In genomic region chr6:33744895-33745546, GRCh38 we compare ENCODE assay signal across 10 cellular contexts. TPM values are rescaled to one million over a fixed set of nuclear protein-coding genes. Genes with fewer than 3 reads are reported as not detected.
DNase-seq lines count a peak whose midpoint lies in the region; ATAC-seq, FAIRE-seq and TF ChIP-seq lines count a peak whose summit lies in the region.
"Had no signal": no experiment of that assay in that cellular context is flagged by ENCODE, and none has a peak within 500 bp of the region (broad histone marks: within the 10 kb centered on the region; RNA-seq: fewer than 3 reads in every experiment).

No MANE protein-coding gene starts in this region.

- no peaks in the 10 kb centered on the region for H3K27me3 ChIP-seq in cardiac muscle cell
- H3K27me3 ChIP-seq in stomach: peaks cover 0 to 16% (median 0%) of the 10 kb centered on the region in 3 donors

- WGBS in stomach, 5 donors: 64 to 75% (median 74%) methylated on average over 13 of the region's 13 CpGs

- H3K4me1 ChIP-seq in cardiac muscle cell (ENCODE audit: low read depth) (peaks cover 38% of the 10 kb centered on the region), stomach (peaks cover 0 to 34% (median 6%) of the 10 kb centered on the region in 4 donors)

- TF ChIP-seq POLR2A in stomach (IDR thresholded peaks at IDR 0.05): no peak

- TF ChIP-seq CTCF in cardiac muscle cell (IDR thresholded peaks at IDR 0.05; ENCODE audit: low read depth, low read length): no peak
- no peak for TF ChIP-seq CTCF in retinal pigment epithelial cell (conservative IDR thresholded peaks at IDR 0.05; ENCODE audit: low read depth, low read length)
- no peak for TF ChIP-seq CTCF in stomach (IDR thresholded peaks at IDR 0.05)

- peak; percentile 90 for FAIRE-seq in G401.6 (lab: Jason Lieb, UNC)

- intact Hi-C loops in stomach (cut with DNase I; ENCODE audit: low total_unique reads): no loop called here

- peak; percentile 97 for DNase-seq in NCI-H69 (lab: John Stamatoyannopoulos, UW)
- DNase-seq in cardiac muscle cell (ENCODE audit: low read depth in 1 of 2, low spot score in 1 of 2): no peak
- no peak for DNase-seq in retinal pigment epithelial cell (ENCODE audit: low read depth)
- DNase-seq in central memory CD4-positive, alpha-beta T cell: no peak
- DNase-seq in stomach: no peak

- H3K9me3 ChIP-seq in cardiac muscle cell (ENCODE audit: low read depth): no peaks in the 10 kb centered on the region
- H3K9me3 ChIP-seq in stomach: no peaks in the 10 kb centered on the region

- no peak for TF ChIP-seq EP300 in stomach (IDR thresholded peaks at IDR 0.05)

- H3K4me3 ChIP-seq in cardiac muscle cell: no peak overlapping the region
- H3K4me3 ChIP-seq in retinal pigment epithelial cell (ENCODE audit: low read length): peak overlapping the region; percentile 54
- peak overlapping the region in 1 of 4 donors; percentile 6 for H3K4me3 ChIP-seq in stomach

- H3K27ac ChIP-seq in cardiac muscle cell: peak overlapping the region; percentile 67
- peak overlapping the region in 2 of 5 donors; percentile 40 to 58 for H3K27ac ChIP-seq in stomach
- H3K27ac ChIP-seq: HL-60 had no signal

- ATAC-seq in GM18858 (IDR thresholded peaks at IDR 0.05; ENCODE audit: unreplicated experiment) (no peak), GM21576 (IDR thresholded peaks at IDR 0.05; ENCODE audit: unreplicated experiment) (no peak)

- H3K36me3 ChIP-seq in cardiac muscle cell (no peaks in the 10 kb centered on the region), stomach (no peaks in the 10 kb centered on the region)

RNA-seq across cellular contexts. Expression of gene IP6K3, which starts 1.7 kb away (rescaled TPM):
- total RNA-seq in cardiac muscle cell: 3.9 and 5.0 TPM in 2 replicates
- 2.9 TPM in 2 replicates for polyA plus RNA-seq in cardiac muscle cell
- total RNA-seq in stomach: 10 to 100 TPM in 1 of 5 donors, 1 to 10 TPM in 1, under 1 TPM in 1, not detected in 2; 0.58 to 73.5 (median 1.1) TPM
- polyA plus RNA-seq in stomach: 1 to 10 TPM; 1.3 to 3.4 (median 2.5) TPM
- polyA plus RNA-seq: neural cell had no signal

RNA-seq across cellular contexts. Expression of gene UQCC2, which starts 33.5 kb away (rescaled TPM):
- 35.7 and 40.1 TPM in 2 replicates for total RNA-seq in cardiac muscle cell
- 216 and 232 TPM in 2 replicates for polyA plus RNA-seq in cardiac muscle cell
- total RNA-seq in stomach: 10 to 100 TPM in 3 of 5 donors, 1 to 10 TPM in 2; 4.7 to 25.4 (median 15.4) TPM
- polyA plus RNA-seq in stomach: 100 to 1,000 TPM in 1 of 3 donors, 10 to 100 TPM in 2; 83.1 to 109 (median 93.7) TPM

RNA-seq across cellular contexts. Expression of gene LEMD2, which starts 43.9 kb away (rescaled TPM):
- 67.3 and 78.2 TPM in 2 replicates for total RNA-seq in cardiac muscle cell
- polyA plus RNA-seq in cardiac muscle cell: 65.4 and 79.0 TPM in 2 replicates
- total RNA-seq in stomach: 100 to 1,000 TPM in 2 of 5 donors, 10 to 100 TPM in 3; 46.1 to 428 (median 67.1) TPM
- 10 to 100 TPM; 22.0 to 50.8 (median 24.3) TPM for polyA plus RNA-seq in stomach

RNA-seq across cellular contexts. Expression of gene MLN, which starts 58.8 kb away (rescaled TPM):
- not detected in 2 replicates for total RNA-seq in cardiac muscle cell
- 0.55 TPM in 1 of 2 replicates, not detected in the other for polyA plus RNA-seq in cardiac muscle cell
- total RNA-seq in stomach: not detected
- polyA plus RNA-seq in stomach: not detected
- polyA plus RNA-seq: neural cell had no signal
